Comparison of ENCODE assay signal across 8 cellular contexts in genomic region chr5:17118631-17119030, GRCh38.
DNase-seq lines count a peak whose midpoint lies in the region; TF ChIP-seq lines count a peak whose summit lies in the region.

No MANE protein-coding gene starts in this region.

- TF ChIP-seq CTCF in ovary (IDR thresholded peaks at IDR 0.05): no peak

- no peaks in the 10 kb centered on the region for H3K27me3 ChIP-seq in ovary

- TF ChIP-seq POLR2A in ovary (IDR thresholded peaks at IDR 0.05): no peak

- 72 to 83% (median 77%) methylated on average over 9 of the region's 9 CpGs for WGBS in ovary, 3 donors

- H3K9me3 Mint-ChIP-seq in activated T-helper 2 cell treated with anti-CD3 and anti-CD28 coated beads, Interferon-gamma antibody, Interleukin-2, Interleukin-4, amounts not matched to agents 10 μg/mL and 5 μg/mL and 100 μg/mL, durations not matched to agents 14 hours and 24 hours and 36 hours: no peaks in the 10 kb centered on the region

- no peaks in the 10 kb centered on the region for H3K36me3 Mint-ChIP-seq in activated T-helper 2 cell treated with anti-CD3 and anti-CD28 coated beads, Interferon-gamma antibody, Interleukin-2, Interleukin-4, amounts not matched to agents 10 μg/mL and 5 μg/mL and 100 μg/mL, durations not matched to agents 14 hours and 24 hours and 36 hours (ENCODE audit: low read depth)

- peak overlapping the region; percentile 48 for H3K27ac Mint-ChIP-seq in activated T-helper 2 cell treated with anti-CD3 and anti-CD28 coated beads, Interferon-gamma antibody, Interleukin-2, Interleukin-4, amounts not matched to agents 10 μg/mL and 5 μg/mL and 100 μg/mL, durations not matched to agents 14 hours and 24 hours and 36 hours

- H3K4me1 ChIP-seq in ovary (ENCODE audit: insufficient read depth): peaks cover 3% of the 10 kb centered on the region

- no peak overlapping the region for H3K4me3 ChIP-seq in ovary

- peaks cover 6% of the 10 kb centered on the region for H3K4me1 Mint-ChIP-seq in activated T-helper 2 cell treated with anti-CD3 and anti-CD28 coated beads, Interferon-gamma antibody, Interleukin-2, Interleukin-4, amounts not matched to agents 10 μg/mL and 5 μg/mL and 100 μg/mL, durations not matched to agents 14 hours and 24 hours and 36 hours (ENCODE audit: low read depth)

- peak; percentile 6 for DNase-seq in activated CD4-positive, alpha-beta T cell treated with anti-CD3 and anti-CD28 coated beads for 48 hours
- DNase-seq in activated CD4-positive, alpha-beta T cell treated with anti-CD3 and anti-CD28 coated beads, Interleukin-2, amount 50 U/mL, for 1 hour: no peak
- DNase-seq in HK-2 (ENCODE audit: unreplicated experiment): peak; percentile 61
- no peak for DNase-seq in activated T-helper 2 cell treated with anti-CD3 and anti-CD28 coated beads, Interferon-gamma antibody, Interleukin-2, Interleukin-4, amounts not matched to agents 10 μg/mL and 5 μg/mL and 100 μg/mL, durations not matched to agents 14 hours and 24 hours and 36 hours (ENCODE audit: low spot score)
- DNase-seq in hippocampal formation (lab: John Stamatoyannopoulos, UW): peak; percentile 43 to 48
- peak; percentile 88 for DNase-seq in smooth muscle cell of the brain vasculature (ENCODE audit: low read depth, low spot score)
- DNase-seq in ovary: no peak
- no peak for DNase-seq in DMS79 treated with DMSO at 0.1 percent for 48 hours (lab: John Stamatoyannopoulos, UW)

- no peak overlapping the region for H3K4me3 Mint-ChIP-seq in activated T-helper 2 cell treated with anti-CD3 and anti-CD28 coated beads, Interferon-gamma antibody, Interleukin-2, Interleukin-4, amounts not matched to agents 10 μg/mL and 5 μg/mL and 100 μg/mL, durations not matched to agents 14 hours and 24 hours and 36 hours (ENCODE audit: low read depth)

- H3K9me3 ChIP-seq in ovary: no peaks in the 10 kb centered on the region

- H3K36me3 ChIP-seq in ovary: no peaks in the 10 kb centered on the region

- TF ChIP-seq EP300 in ovary (IDR thresholded peaks at IDR 0.05): no peak

- H3K27ac ChIP-seq in ovary: no peak overlapping the region

- no peaks in the 10 kb centered on the region for H3K27me3 Mint-ChIP-seq in activated T-helper 2 cell treated with anti-CD3 and anti-CD28 coated beads, Interferon-gamma antibody, Interleukin-2, Interleukin-4, amounts not matched to agents 10 μg/mL and 5 μg/mL and 100 μg/mL, durations not matched to agents 14 hours and 24 hours and 36 hours (ENCODE audit: low read depth)

- intact Hi-C loops in activated T-helper 2 cell treated with anti-CD3 and anti-CD28 coated beads, Interferon-gamma antibody, Interleukin-2, Interleukin-4, amounts not matched to agents 10 μg/mL and 5 μg/mL and 100 μg/mL, durations not matched to agents 14 hours and 24 hours and 36 hours (cut with micrococcal nuclease): no loop called here
- intact Hi-C loops in ovary (cut with DNase I): no loop called here

Comparison
In these comparisons a context has a peak if more than half of its experiments do, and no peak if none do; other contexts are left out.
1. DNase-seq: peak in activated CD4-positive, alpha-beta T cell treated with anti-CD3 and anti-CD28 coated beads for 48 hours (single experiment), HK-2 (single experiment), hippocampal formation (2 of 2) and smooth muscle cell of the brain vasculature (single experiment); none in activated CD4-positive, alpha-beta T cell treated with anti-CD3 and anti-CD28 coated beads, Interleukin-2, amount 50 U/mL, for 1 hour (single experiment), activated T-helper 2 cell treated with anti-CD3 and anti-CD28 coated beads, Interferon-gamma antibody, Interleukin-2, Interleukin-4, amounts not matched to agents 10 μg/mL and 5 μg/mL and 100 μg/mL, durations not matched to agents 14 hours and 24 hours and 36 hours (single experiment), ovary (0 of 5) and DMS79 treated with DMSO at 0.1 percent for 48 hours (single experiment).